22 cellular contexts compared by ENCODE assay signal in genomic region chr5:6907320-6907918, GRCh38.
"Had no signal": no experiment of that assay in that cellular context is flagged by ENCODE, and none has a peak within 500 bp of the region (broad histone marks: within the 10 kb centered on the region; RNA-seq: fewer than 3 reads in every experiment).

No MANE protein-coding gene starts in this region.

- DNase-seq: activated CD4-positive, alpha-beta memory T cell treated with anti-CD3 and anti-CD28 coated beads, Interleukin-2, amount 10 ng/mL, durations not matched to agents 7 days and 5 days; activated CD4-positive, alpha-beta T cell treated with anti-CD3 and anti-CD28 coated beads, Interleukin-2, amount 10 ng/mL, durations not matched to agents 24 days and 14 days; activated CD8-positive, alpha-beta memory T cell treated with anti-CD3 and anti-CD28 coated beads, Interleukin-2, amount 50 U/mL, for 48 hours; activated naive CD4-positive, alpha-beta T cell; activated T-cell treated with anti-CD3 and anti-CD28 coated beads, Interleukin-2, amount 50 U/mL, for 4 hours; endodermal cell; foreskin keratinocyte; heart left ventricle; hypothalamus; lower lobe of right lung; mesenchymal stem cell; right lobe of liver; stimulated activated CD4-positive, alpha-beta T cell treated with anti-CD3 and anti-CD28 coated beads, Interleukin-2, amount 100 ng/mL, for 48 hours; T-helper 9 cell; trophoblast cell; WERI-Rb-1 had no signal

- H3K36me3 ChIP-seq: heart left ventricle, lower lobe of right lung, right lobe of liver, thoracic aorta, WERI-Rb-1 had no signal

- H3K27ac ChIP-seq: foreskin keratinocyte, heart left ventricle, lower lobe of right lung, right lobe of liver, thoracic aorta, WERI-Rb-1 had no signal

- FAIRE-seq: bronchial epithelial cell, urothelium cell line had no signal

- H3K4me1 ChIP-seq: foreskin keratinocyte, lower lobe of right lung, right lobe of liver had no signal

- H3K27me3 ChIP-seq: foreskin keratinocyte, right lobe of liver had no signal

- H3K4me3 ChIP-seq: heart left ventricle, lower lobe of right lung, right lobe of liver, thoracic aorta had no signal

- ATAC-seq: activated CD4-positive, CD25-positive, alpha-beta regulatory T cell treated with anti-CD3 and anti-CD28 coated beads, Interleukin-2, amount 50 U/mL, for 24 hours; activated T-cell treated with anti-CD3 and anti-CD28 coated beads, Interleukin-2, amount 50 U/mL, for 4 hours; esophagus mucosa; foreskin keratinocyte; heart left ventricle; lower lobe of right lung; natural killer cell treated with Interleukin-12 subunit alpha and Interleukin-12 subunit beta and Interleukin-15 and Interleukin-18, amount 100 ng/mL, for 72 hours; right lobe of liver had no signal

- H3K9me3 ChIP-seq: heart left ventricle, lower lobe of right lung, right lobe of liver, thoracic aorta had no signal
